ENCODE assay signal across 11 cellular contexts in genomic region chrX:104921606-104922205, GRCh38.
DNase-seq lines count a peak whose midpoint lies in the region; ATAC-seq and TF ChIP-seq lines count a peak whose summit lies in the region.
"Had no signal": no experiment of that assay in that cellular context is flagged by ENCODE, and none has a peak within 500 bp of the region (broad histone marks: within the 10 kb centered on the region; RNA-seq: fewer than 3 reads in every experiment).

No MANE protein-coding gene starts in this region.

- H3K4me1 ChIP-seq in left ventricle myocardium inferior, result no peaks in the 10 kb centered on the region
- no peaks in the 10 kb centered on the region for H3K4me1 ChIP-seq in IMR-90 (ENCODE audit: control insufficient read depth, insufficient read depth, low read length)
- peaks cover 0 to 5% (median 0%) of the 10 kb centered on the region in 3 donors for H3K4me1 ChIP-seq in esophagus squamous epithelium
- H3K4me1 ChIP-seq in testis, result no peaks in the 10 kb centered on the region
- H3K4me1 ChIP-seq: neural progenitor cell, transverse colon had no signal

- H3K27me3 ChIP-seq in left ventricle myocardium inferior (ENCODE audit: low read depth) (no peaks in the 10 kb centered on the region), IMR-90 (ENCODE audit: control insufficient read depth, insufficient read depth, low read length) (no peaks in the 10 kb centered on the region), esophagus squamous epithelium (no peaks in the 10 kb centered on the region), testis (no peaks in the 10 kb centered on the region)
- H3K27me3 ChIP-seq: neural progenitor cell, transverse colon had no signal

- TF ChIP-seq RAD21 in IMR-90 (IDR thresholded peaks at IDR 0.05; ENCODE audit: low read length), result no peak

- 75% methylated on average over 2 of the region's 9 CpGs; no CpG with 5 or more reads in 1 of the 2 experiments for WGBS in IMR-90 (ENCODE audit: extremely low coverage in 2 of 2, insufficient read length in 1 of 2), 2 experiments
- WGBS in esophagus squamous epithelium, 2 donors, result 90% methylated on average over 2 of the region's 9 CpGs; no CpG with 5 or more reads in 1 of the 2 donors
- 82% methylated on average over 8 of the region's 9 CpGs; no CpG with 5 or more reads in 1 of the 2 donors for WGBS in testis, 2 donors

- no peak for TF ChIP-seq POLR2A in IMR-90 (IDR thresholded peaks at IDR 0.05; ENCODE audit: low read depth, low read length)
- TF ChIP-seq POLR2A in esophagus squamous epithelium (IDR thresholded peaks at IDR 0.05), result no peak
- no peak for TF ChIP-seq POLR2A in testis (IDR thresholded peaks at IDR 0.05)

- H4K8ac ChIP-seq in IMR-90 (ENCODE audit: low read depth in 2 of 2, low read length in 2 of 2), result no peak overlapping the region

- no peak overlapping the region for H4K5ac ChIP-seq in IMR-90 (ENCODE audit: low read depth, low read length)

- H2AFZ ChIP-seq in IMR-90 (replicated peaks; ENCODE audit: low read length, poor library complexity), result peak overlapping the region; percentile 35
- H2AFZ ChIP-seq: neural progenitor cell had no signal

- H3K27ac Mint-ChIP-seq in type B pancreatic cell (no peak overlapping the region), HFFc6 (no peak overlapping the region)
- H3K27ac Mint-ChIP-seq: activated naive CD4-positive, alpha-beta T cell treated with anti-CD3 and anti-CD28 coated beads, Interleukin-2, amount 50 U/mL, for 24 hours; neural progenitor cell had no signal

- H3K56ac ChIP-seq in IMR-90 (ENCODE audit: extremely low read depth, insufficient read depth, low read length), result no peak overlapping the region

- no peak overlapping the region for H2BK20ac ChIP-seq in IMR-90 (ENCODE audit: low read depth, low read length)

- H4K20me1 ChIP-seq in IMR-90 (ENCODE audit: insufficient read depth, low read length), result no peaks in the 10 kb centered on the region

- H3K4me1 Mint-ChIP-seq in type B pancreatic cell (ENCODE audit: unreplicated experiment) (no peaks in the 10 kb centered on the region), HFFc6 (ENCODE audit: low read depth) (no peaks in the 10 kb centered on the region)
- H3K4me1 Mint-ChIP-seq: activated naive CD4-positive, alpha-beta T cell treated with anti-CD3 and anti-CD28 coated beads, Interleukin-2, amount 50 U/mL, for 24 hours; neural progenitor cell had no signal

- no peak overlapping the region for H4K91ac ChIP-seq in IMR-90 (ENCODE audit: insufficient read depth, low read depth, low read length)

- H3K4me3 ChIP-seq in left ventricle myocardium inferior, result no peak overlapping the region
- H3K4me3 ChIP-seq in IMR-90 (ENCODE audit: insufficient read depth, low read depth, low read length), result no peak overlapping the region
- no peak overlapping the region for H3K4me3 ChIP-seq in esophagus squamous epithelium
- H3K4me3 ChIP-seq in testis, result no peak overlapping the region
- H3K4me3 ChIP-seq: neural progenitor cell, transverse colon had no signal

- no TSS peak for BruUV-seq in IMR-90 (replicated peaks; lab: Mats Ljungman, UMichigan)

- TF ChIP-seq CTCF in left ventricle myocardium inferior (IDR thresholded peaks at IDR 0.05; ENCODE audit: borderline replicate concordance) (no peak), IMR-90 (conservative IDR thresholded peaks at IDR 0.05; ENCODE audit: low read depth, low read length) (no peak), type B pancreatic cell (conservative IDR thresholded peaks at IDR 0.05) (no peak), esophagus squamous epithelium (IDR thresholded peaks at IDR 0.05) (no peak), HFFc6 (IDR thresholded peaks at IDR 0.05) (no peak), testis (IDR thresholded peaks at IDR 0.05) (no peak)

- no peaks in the 10 kb centered on the region for H3K9me1 ChIP-seq in IMR-90 (ENCODE audit: insufficient read depth, low read length)

- in situ Hi-C loops in IMR-90 (cut with MboI; ENCODE audit: low sequenced_read_pairs), result no loop called here

- no peaks in the 10 kb centered on the region for H3K36me3 Mint-ChIP-seq in type B pancreatic cell
- no peaks in the 10 kb centered on the region for H3K36me3 Mint-ChIP-seq in HFFc6 (ENCODE audit: low read depth)
- H3K36me3 Mint-ChIP-seq: activated naive CD4-positive, alpha-beta T cell treated with anti-CD3 and anti-CD28 coated beads, Interleukin-2, amount 50 U/mL, for 24 hours; neural progenitor cell had no signal

- intact Hi-C loops in left ventricle myocardium inferior (cut with micrococcal nuclease) (no loop called here), Right ventricle myocardium superior (cut with DNase I) (no loop called here), IMR-90 (cut with micrococcal nuclease) (no loop called here), esophagus squamous epithelium (cut with DNase I) (no loop called here), testis (cut with DNase I; ENCODE audit: low total_unique reads) (no loop called here)

- no peak overlapping the region for H2BK15ac ChIP-seq in IMR-90 (ENCODE audit: low read depth, low read length)

- H3K27me3 Mint-ChIP-seq in type B pancreatic cell (no peaks in the 10 kb centered on the region), HFFc6 (ENCODE audit: insufficient read depth) (no peaks in the 10 kb centered on the region)

- no peak overlapping the region for H2AK5ac ChIP-seq in IMR-90 (ENCODE audit: low read depth, low read length)

- H3K36me3 ChIP-seq in left ventricle myocardium inferior (no peaks in the 10 kb centered on the region), IMR-90 (ENCODE audit: control insufficient read depth, insufficient read depth, low read length) (no peaks in the 10 kb centered on the region), esophagus squamous epithelium (no peaks in the 10 kb centered on the region), testis (ENCODE audit: low read depth, missing control alignments) (no peaks in the 10 kb centered on the region)
- H3K36me3 ChIP-seq: neural progenitor cell, transverse colon had no signal

- H3K27ac ChIP-seq in left ventricle myocardium inferior (replicated peaks) (no peak overlapping the region), IMR-90 (ENCODE audit: insufficient read depth, low read length) (no peak overlapping the region), esophagus squamous epithelium (no peak overlapping the region), testis (no peak overlapping the region)
- H3K27ac ChIP-seq: neural progenitor cell, transverse colon had no signal

- H3K14ac ChIP-seq in IMR-90 (replicated peaks; ENCODE audit: low read depth, low read length), result no peak overlapping the region

- no peak overlapping the region for H2BK5ac ChIP-seq in IMR-90 (ENCODE audit: low read depth, low read length, poor library complexity, severe bottlenecking)

- H3K4me3 Mint-ChIP-seq in type B pancreatic cell (no peak overlapping the region), HFFc6 (no peak overlapping the region)
- H3K4me3 Mint-ChIP-seq: activated naive CD4-positive, alpha-beta T cell treated with anti-CD3 and anti-CD28 coated beads, Interleukin-2, amount 50 U/mL, for 24 hours; neural progenitor cell had no signal

- H3K79me1 ChIP-seq in IMR-90 (ENCODE audit: low read depth in 1 of 2, low read length in 2 of 2), result no peaks in the 10 kb centered on the region

- H3K9me3 Mint-ChIP-seq in type B pancreatic cell (no peaks in the 10 kb centered on the region), HFFc6 (no peaks in the 10 kb centered on the region)
- H3K9me3 Mint-ChIP-seq: activated naive CD4-positive, alpha-beta T cell treated with anti-CD3 and anti-CD28 coated beads, Interleukin-2, amount 50 U/mL, for 24 hours had no signal

- CTCF ChIA-PET in IMR-90 (lab: Yijun Ruan, JAX), result interaction anchor here (0.7 to 1.5 kb wide), 5 partner anchors 9 to 192 kb away, joined by 3 to 10 read pairs (median 5); no protein-coding TSS in a partner anchor

- POLR2A ChIA-PET in IMR-90 (lab: Charles Lee; ENCODE audit: unreplicated experiment), result no interaction called here

- no peak overlapping the region for H3K23ac ChIP-seq in IMR-90 (ENCODE audit: low read depth, low read length)

- H3K4me2 ChIP-seq in IMR-90 (ENCODE audit: low read depth, low read length), result no peak overlapping the region
- H3K4me2 ChIP-seq: neural progenitor cell had no signal

- H2AK9ac ChIP-seq in IMR-90 (replicated peaks; ENCODE audit: low read depth, low read length, poor library complexity), result peak overlapping the region; percentile 5

- no peak for ATAC-seq in Right ventricle myocardium superior (ENCODE audit: poor library complexity)
- no peak for ATAC-seq in IMR-90 (ENCODE audit: low read depth)

- no peak overlapping the region for H3K18ac ChIP-seq in IMR-90 (ENCODE audit: low read depth, low read length)

- peak; percentile 8 for DNase-seq in left ventricle myocardium inferior
- DNase-seq in Right ventricle myocardium superior, result no peak
- DNase-seq in IMR-90, result no peak
- DNase-seq in islet precursor cell, result peak; percentile 54
- DNase-seq in type B pancreatic cell (ENCODE audit: extremely low spot score, unreplicated experiment), result peak; percentile 67
- no peak for DNase-seq in esophagus squamous epithelium (lab: John Stamatoyannopoulos, UW)
- no peak for DNase-seq in HFFc6
- no peak for DNase-seq in testis

- H2BK120ac ChIP-seq in IMR-90 (ENCODE audit: low read depth, low read length), result no peak overlapping the region

- no peak overlapping the region for H3K4ac ChIP-seq in IMR-90 (ENCODE audit: low read depth, low read length)

- dilution Hi-C loops in IMR-90 (cut with HindIII; ENCODE audit: low sequenced_read_pairs, unreplicated experiment), result no loop called here

- no peak overlapping the region for H3K9ac ChIP-seq in IMR-90 (ENCODE audit: low read depth, low read length)
- H3K9ac ChIP-seq: neural progenitor cell had no signal

- H3K9me3 ChIP-seq in left ventricle myocardium inferior (replicated peaks) (no peaks in the 10 kb centered on the region), IMR-90 (ENCODE audit: control insufficient read depth, insufficient read depth, low read length) (no peaks in the 10 kb centered on the region), esophagus squamous epithelium (no peaks in the 10 kb centered on the region), testis (no peaks in the 10 kb centered on the region)
- H3K9me3 ChIP-seq: transverse colon had no signal

TF ChIP-seq in IMR-90, 13 proteins besides CTCF, POLR2A, EP300 and RAD21 (continues in another document):
- TF ChIP-seq MAFK (IDR thresholded peaks at IDR 0.05; ENCODE audit: low read depth, low read length), result no peak
- no peak for TF ChIP-seq CEBPB (IDR thresholded peaks at IDR 0.05; ENCODE audit: low read depth, low read length)
- TF ChIP-seq RFX5 (IDR thresholded peaks at IDR 0.05; ENCODE audit: low read depth, low read length), result no peak
- TF ChIP-seq RCOR1 (IDR thresholded peaks at IDR 0.05; ENCODE audit: insufficient replicate concordance, low read length), result no peak
- TF ChIP-seq MAZ (IDR thresholded peaks at IDR 0.05; ENCODE audit: borderline replicate concordance, low read depth, low read length), result no peak

Comparison
In these comparisons a context has a peak if more than half of its experiments do, and no peak if none do; other contexts are left out.
1. DNase-seq: peak in left ventricle myocardium inferior (single experiment), islet precursor cell (single experiment) and type B pancreatic cell (single experiment); none in Right ventricle myocardium superior (single experiment), IMR-90 (single experiment), esophagus squamous epithelium (single experiment), HFFc6 (single experiment) and testis (single experiment).